8 cellular contexts compared by ENCODE assay signal in genomic region chr1:33430751-33431593, GRCh38. TPM values are rescaled to one million over a fixed set of nuclear protein-coding genes. Genes with fewer than 3 reads are reported as not detected.
A peak's percentile ranks its signal among the peaks of the same experiment; 100 is the strongest.
DNase-seq lines count a peak whose midpoint lies in the region; ATAC-seq and TF ChIP-seq lines count a peak whose summit lies in the region.

A gene with protein sequence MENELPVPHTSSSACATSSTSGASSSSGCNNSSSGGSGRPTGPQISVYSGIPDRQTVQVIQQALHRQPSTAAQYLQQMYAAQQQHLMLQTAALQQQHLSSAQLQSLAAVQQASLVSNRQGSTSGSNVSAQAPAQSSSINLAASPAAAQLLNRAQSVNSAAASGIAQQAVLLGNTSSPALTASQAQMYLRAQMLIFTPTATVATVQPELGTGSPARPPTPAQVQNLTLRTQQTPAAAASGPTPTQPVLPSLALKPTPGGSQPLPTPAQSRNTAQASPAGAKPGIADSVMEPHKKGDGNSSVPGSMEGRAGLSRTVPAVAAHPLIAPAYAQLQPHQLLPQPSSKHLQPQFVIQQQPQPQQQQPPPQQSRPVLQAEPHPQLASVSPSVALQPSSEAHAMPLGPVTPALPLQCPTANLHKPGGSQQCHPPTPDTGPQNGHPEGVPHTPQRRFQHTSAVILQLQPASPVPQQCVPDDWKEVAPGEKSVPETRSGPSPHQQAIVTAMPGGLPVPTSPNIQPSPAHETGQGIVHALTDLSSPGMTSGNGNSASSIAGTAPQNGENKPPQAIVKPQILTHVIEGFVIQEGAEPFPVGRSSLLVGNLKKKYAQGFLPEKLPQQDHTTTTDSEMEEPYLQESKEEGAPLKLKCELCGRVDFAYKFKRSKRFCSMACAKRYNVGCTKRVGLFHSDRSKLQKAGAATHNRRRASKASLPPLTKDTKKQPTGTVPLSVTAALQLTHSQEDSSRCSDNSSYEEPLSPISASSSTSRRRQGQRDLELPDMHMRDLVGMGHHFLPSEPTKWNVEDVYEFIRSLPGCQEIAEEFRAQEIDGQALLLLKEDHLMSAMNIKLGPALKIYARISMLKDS (minus strand): TSS chr1:33431095. CDS start chr1:33375539, 55,556 bp downstream.

- no peaks in the 10 kb centered on the region for H3K36me3 ChIP-seq in tibial nerve

- TF ChIP-seq CTCF in GM12865 (IDR thresholded peaks at IDR 0.05; ENCODE audit: insufficient read depth, low read depth, low read length, missing control alignments) = peak; percentile 16
- TF ChIP-seq CTCF in tibial nerve (IDR thresholded peaks at IDR 0.05) = peak in 4 of 5 experiments; percentile 30 to 69 (median 52)

- H3K27me3 Mint-ChIP-seq in T-helper 17 cell = peaks cover 4% of the 10 kb centered on the region

- peaks cover 0 to 46% (median 14%) of the 10 kb centered on the region in 4 donors for H3K4me1 ChIP-seq in tibial nerve

- peak; percentile 30 to 33 for TF ChIP-seq POLR2A in tibial nerve (IDR thresholded peaks at IDR 0.05)

- H3K9me3 ChIP-seq in T-helper 17 cell (ENCODE audit: control insufficient read depth, low read length, poor library complexity, severe bottlenecking) (no peaks in the 10 kb centered on the region), tibial nerve (no peaks in the 10 kb centered on the region)

- H3K4me3 ChIP-seq in GM12865 (ENCODE audit: low read depth, low read length) (peak within 1 kb of the TSS; percentile 22), tibial nerve (peak within 1 kb of the TSS; percentile 58 to 71 (median 67))

- TF ChIP-seq EP300 in tibial nerve (IDR thresholded peaks at IDR 0.05) = peak in 1 of 2 donors; percentile 32

- intact Hi-C loops in left cardiac atrium (cut with DNase I) = no loop called here

- no peak within 1 kb of the TSS for H3K27ac Mint-ChIP-seq in T-helper 17 cell

- 2 to 5% methylated on average over 46 to 76 of the region's 80 CpGs for WGBS in tibial nerve, 2 donors

- DNase-seq in GM12865 (ENCODE audit: low read depth) = peak; percentile 94
- peak; percentile 85 for DNase-seq in NCI-H146 treated with DMSO at 0.1 percent for 48 hours (lab: John Stamatoyannopoulos, UW; ENCODE audit: unreplicated experiment)
- peak; percentile 74 to 87 (median 86) for DNase-seq in T-helper 17 cell
- DNase-seq in amniotic stem cell (lab: John Stamatoyannopoulos, UW) = peak; percentile 92
- DNase-seq in left cardiac atrium = peak; percentile 99
- DNase-seq in pons (ENCODE audit: low spot score) = peak; percentile 98
- peak; percentile 94 to 97 for DNase-seq in tibial nerve (ENCODE audit: low spot score in 2 of 2)

- peaks cover 4% of the 10 kb centered on the region for H3K4me1 Mint-ChIP-seq in T-helper 17 cell

- peak within 1 kb of the TSS in 3 of 4 donors; percentile 44 to 70 (median 69) for H3K27ac ChIP-seq in tibial nerve

- H3K27me3 ChIP-seq in tibial nerve = no peaks in the 10 kb centered on the region

- peak within 1 kb of the TSS; percentile 72 for H3K4me3 Mint-ChIP-seq in T-helper 17 cell

- ATAC-seq in HG02852 (IDR thresholded peaks at IDR 0.05; ENCODE audit: unreplicated experiment) (peak; percentile 97), T-helper 17 cell (peak; percentile 98), left cardiac atrium (peak; percentile 96 to 97)

- no peaks in the 10 kb centered on the region for H3K36me3 Mint-ChIP-seq in T-helper 17 cell (ENCODE audit: low read depth)

RNA-seq across cellular contexts. Expression of the gene that starts here (rescaled TPM):
- 10 to 100 TPM; 33.0 to 37.0 TPM for total RNA-seq in T-helper 17 cell
- total RNA-seq in left cardiac atrium = 100 to 1,000 TPM in 1 of 2 donors, 10 to 100 TPM in 1; 75.0 to 139 TPM
- 100 to 1,000 TPM; 152 to 458 (median 204) TPM for total RNA-seq in tibial nerve

Comparison
In these comparisons a context has a peak if more than half of its experiments do, and no peak if none do; other contexts are left out.
1. Peak in every context shown above with its lines: DNase-seq, ATAC-seq, H3K4me3 ChIP-seq and H3K27ac ChIP-seq.